ENCODE assay signal across 8 cellular contexts in genomic region chr17:41959336-41960095, GRCh38. TPM values are rescaled to one million over a fixed set of nuclear protein-coding genes. Genes with fewer than 3 reads are reported as not detected.
DNase-seq lines count a peak whose midpoint lies in the region; ATAC-seq and TF ChIP-seq lines count a peak whose summit lies in the region.

No MANE protein-coding gene starts in this region.

- H3K27ac ChIP-seq in ascending aorta: no peak overlapping the region

- TF ChIP-seq CTCF in ascending aorta (IDR thresholded peaks at IDR 0.05): no peak

- no peak overlapping the region for H3K4me3 ChIP-seq in Jurkat, Clone E6-1 (ENCODE audit: low read length)
- H3K4me3 ChIP-seq in ascending aorta: no peak overlapping the region

- H3K9me3 ChIP-seq in ascending aorta: no peaks in the 10 kb centered on the region

- no peaks in the 10 kb centered on the region for H3K27me3 ChIP-seq in ascending aorta

- no peaks in the 10 kb centered on the region for H3K4me1 ChIP-seq in ascending aorta

- ATAC-seq in HG03565 (IDR thresholded peaks at IDR 0.05; ENCODE audit: unreplicated experiment) (no peak), HG03095 (IDR thresholded peaks at IDR 0.05; ENCODE audit: unreplicated experiment) (no peak)

- no peaks in the 10 kb centered on the region for H3K36me3 ChIP-seq in ascending aorta

- intact Hi-C loops in ascending aorta (cut with DNase I): no loop called here

- DNase-seq in Daoy (ENCODE audit: low read depth) (peak; percentile 61), UCSD-AML1 (lab: John Stamatoyannopoulos, UW; ENCODE audit: unreplicated experiment) (peak; percentile 48), iPS DF 4.7 (ENCODE audit: extremely low read depth, low spot score) (peak; percentile 71), ascending aorta (ENCODE audit: low spot score in 2 of 2) (no peak)
- peak; percentile 24 for DNase-seq in Jurkat, Clone E6-1 (ENCODE audit: low read depth, low spot score)
- DNase-seq in stimulated activated CD4-positive, alpha-beta T cell treated with anti-CD3 and anti-CD28 coated beads, Interleukin-4, amount 100 ng/mL, for 1 hour: no peak

RNA-seq across cellular contexts. Expression of gene CNP, which starts 7.1 kb away (rescaled TPM):
- 39.5 and 41.6 TPM in 2 replicates for total RNA-seq in Daoy (2014; rRNA removed; shearing (Covaris generic))
- polyA plus RNA-seq in Jurkat, Clone E6-1 (2012; ENCODE audit: insufficient read depth, insufficient read length): 68.1 TPM
- total RNA-seq in ascending aorta: 72.9 TPM

RNA-seq across cellular contexts. Expression of gene ODAD4, which starts 29.1 kb away (rescaled TPM):
- total RNA-seq in Daoy (2014; rRNA removed; shearing (Covaris generic)): 0.42 and 2.8 TPM in 2 replicates
- polyA plus RNA-seq in Jurkat, Clone E6-1 (2012; ENCODE audit: insufficient read depth, insufficient read length): 1.5 TPM
- total RNA-seq in ascending aorta: not detected

RNA-seq across cellular contexts. Expression of gene ACLY, which starts 40.8 kb away (rescaled TPM):
- 115 and 124 TPM in 2 replicates for total RNA-seq in Daoy (2014; rRNA removed; shearing (Covaris generic))
- polyA plus RNA-seq in Jurkat, Clone E6-1 (2012; ENCODE audit: insufficient read depth, insufficient read length): 100 TPM
- total RNA-seq in ascending aorta: 64.4 TPM

RNA-seq across cellular contexts. Expression of gene DNAJC7, which starts 57.7 kb away (rescaled TPM):
- 148 and 155 TPM in 2 replicates for total RNA-seq in Daoy (2014; rRNA removed; shearing (Covaris generic))
- polyA plus RNA-seq in Jurkat, Clone E6-1 (2012; ENCODE audit: insufficient read depth, insufficient read length): 162 TPM
- total RNA-seq in ascending aorta: 79.7 TPM

Comparison
In these comparisons a context has a peak if more than half of its experiments do, and no peak if none do; other contexts are left out.
1. DNase-seq: peak in Daoy (single experiment), Jurkat, Clone E6-1 (single experiment), UCSD-AML1 (single experiment) and iPS DF 4.7 (single experiment); none in ascending aorta (0 of 2) and stimulated activated CD4-positive, alpha-beta T cell treated with anti-CD3 and anti-CD28 coated beads, Interleukin-4, amount 100 ng/mL, for 1 hour (single experiment).